Comparison of ENCODE assay signal across 1 cellular context in genomic region chr7:77536413-77537135, GRCh38.
TF ChIP-seq lines count a peak whose summit lies in the region.

No MANE protein-coding gene starts in this region.

TF ChIP-seq in HepG2, 621 proteins besides CTCF, POLR2A, EP300 and RAD21 (continued from another document and continues in another):
- TF ChIP-seq ZNF230 (CRISPR knock-in tag; IDR thresholded peaks at IDR 0.05): peak; percentile 88
- peak; percentile 60; the same call in 1 of the 2 replicates for TF ChIP-seq ZFP90 (CRISPR knock-in tag; IDR thresholded peaks at IDR 0.05; ENCODE audit: borderline replicate concordance)
- peak; percentile 71; the same call in 1 of the 2 replicates for TF ChIP-seq NRL (CRISPR knock-in tag; IDR thresholded peaks at IDR 0.05; ENCODE audit: borderline replicate concordance)
- 0 out of 2 replicates have a peak, but pooled peaks have one; percentile 35 for TF ChIP-seq ZFP36L1 (CRISPR knock-in tag; IDR thresholded peaks at IDR 0.05)
- TF ChIP-seq KLF11 (CRISPR knock-in tag; IDR thresholded peaks at IDR 0.05): peak; percentile 94
- 0 out of 2 replicates have a peak, but pooled peaks have one; percentile 28 for TF ChIP-seq ZNF564 (CRISPR knock-in tag; IDR thresholded peaks at IDR 0.05)
- no peak for TF ChIP-seq SMYD3 (CRISPR knock-in tag; IDR thresholded peaks at IDR 0.05)
- TF ChIP-seq ZFP62 (CRISPR knock-in tag; IDR thresholded peaks at IDR 0.05): 0 out of 2 replicates have a peak, but pooled peaks have one; percentile 40
- TF ChIP-seq, protein P1, sequence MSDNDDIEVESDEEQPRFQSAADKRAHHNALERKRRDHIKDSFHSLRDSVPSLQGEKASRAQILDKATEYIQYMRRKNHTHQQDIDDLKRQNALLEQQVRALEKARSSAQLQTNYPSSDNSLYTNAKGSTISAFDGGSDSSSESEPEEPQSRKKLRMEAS (IDR thresholded peaks at IDR 0.05): peak; percentile 51
- peak; percentile 42; the same call in 1 of the 2 replicates for TF ChIP-seq ZNF563 (CRISPR knock-in tag; IDR thresholded peaks at IDR 0.05)
- TF ChIP-seq, protein P2, sequence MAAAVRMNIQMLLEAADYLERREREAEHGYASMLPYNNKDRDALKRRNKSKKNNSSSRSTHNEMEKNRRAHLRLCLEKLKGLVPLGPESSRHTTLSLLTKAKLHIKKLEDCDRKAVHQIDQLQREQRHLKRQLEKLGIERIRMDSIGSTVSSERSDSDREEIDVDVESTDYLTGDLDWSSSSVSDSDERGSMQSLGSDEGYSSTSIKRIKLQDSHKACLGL (CRISPR knock-in tag; IDR thresholded peaks at IDR 0.05): no peak
- no peak for TF ChIP-seq SP1 (IDR thresholded peaks at IDR 0.05)
- peak; percentile 88 for TF ChIP-seq SP1 (CRISPR knock-in tag; IDR thresholded peaks at IDR 0.05)
- TF ChIP-seq ZMYM3 (CRISPR knock-in tag; IDR thresholded peaks at IDR 0.05): peak; percentile 16; the same call in 1 of the 2 replicates
- TF ChIP-seq SRY (CRISPR knock-in tag; IDR thresholded peaks at IDR 0.05): no peak
- peak; percentile 18; the same call in 1 of the 2 replicates for TF ChIP-seq ZNF768 (CRISPR knock-in tag; IDR thresholded peaks at IDR 0.05)
- TF ChIP-seq POLR2AphosphoS5 (IDR thresholded peaks at IDR 0.05; ENCODE audit: low read depth, low read length): peak; percentile 98
- 0 out of 2 replicates have a peak, but pooled peaks have one; percentile 35 for TF ChIP-seq ZNF33B (CRISPR knock-in tag; IDR thresholded peaks at IDR 0.05)
- TF ChIP-seq, protein P3, sequence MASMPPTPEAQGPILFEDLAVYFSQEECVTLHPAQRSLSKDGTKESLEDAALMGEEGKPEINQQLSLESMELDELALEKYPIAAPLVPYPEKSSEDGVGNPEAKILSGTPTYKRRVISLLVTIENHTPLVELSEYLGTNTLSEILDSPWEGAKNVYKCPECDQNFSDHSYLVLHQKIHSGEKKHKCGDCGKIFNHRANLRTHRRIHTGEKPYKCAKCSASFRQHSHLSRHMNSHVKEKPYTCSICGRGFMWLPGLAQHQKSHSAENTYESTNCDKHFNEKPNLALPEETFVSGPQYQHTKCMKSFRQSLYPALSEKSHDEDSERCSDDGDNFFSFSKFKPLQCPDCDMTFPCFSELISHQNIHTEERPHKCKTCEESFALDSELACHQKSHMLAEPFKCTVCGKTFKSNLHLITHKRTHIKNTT (CRISPR knock-in tag; IDR thresholded peaks at IDR 0.05): no peak
- peak; percentile 90 for TF ChIP-seq ERF (CRISPR knock-in tag; IDR thresholded peaks at IDR 0.05)
- TF ChIP-seq MXI1 (IDR thresholded peaks at IDR 0.05; ENCODE audit: borderline replicate concordance, low read depth, low read length): peak; percentile 54; the same call in 1 of the 3 replicates
- TF ChIP-seq SNAI1 (CRISPR knock-in tag; IDR thresholded peaks at IDR 0.05; ENCODE audit: borderline replicate concordance): no peak
- peak; percentile 77 for TF ChIP-seq SAP130 (CRISPR knock-in tag; IDR thresholded peaks at IDR 0.05; ENCODE audit: low read depth)
- TF ChIP-seq HNRNPUL1 (IDR thresholded peaks at IDR 0.05; ENCODE audit: low read depth, low read length): no peak
- 0 out of 2 replicates have a peak, but pooled peaks have one; percentile 50 for TF ChIP-seq ZSCAN12 (CRISPR knock-in tag; IDR thresholded peaks at IDR 0.05)
- peak; percentile 61 for TF ChIP-seq HDAC1 (CRISPR knock-in tag; IDR thresholded peaks at IDR 0.05)
- TF ChIP-seq ZNF614 (CRISPR knock-in tag; IDR thresholded peaks at IDR 0.05; ENCODE audit: borderline replicate concordance): peak; percentile 88
- peak; percentile 66 for TF ChIP-seq NFYB (CRISPR knock-in tag; IDR thresholded peaks at IDR 0.05)
- TF ChIP-seq HMGXB3 (CRISPR knock-in tag; IDR thresholded peaks at IDR 0.05; ENCODE audit: borderline replicate concordance): no peak
- peak; percentile 50 for TF ChIP-seq ZNF331 (CRISPR knock-in tag; IDR thresholded peaks at IDR 0.05)
- TF ChIP-seq TCF7L2 (IDR thresholded peaks at IDR 0.05; ENCODE audit: low read depth, low read length): no peak
- peak; percentile 63; the same call in 1 of the 2 replicates for TF ChIP-seq ATF6 (CRISPR knock-in tag; conservative IDR thresholded peaks at IDR 0.05)
- no peak for TF ChIP-seq SMC3 (IDR thresholded peaks at IDR 0.05; ENCODE audit: low read length)
- no peak for TF ChIP-seq TBX3 (IDR thresholded peaks at IDR 0.05; ENCODE audit: borderline replicate concordance)
- TF ChIP-seq, protein P4, sequence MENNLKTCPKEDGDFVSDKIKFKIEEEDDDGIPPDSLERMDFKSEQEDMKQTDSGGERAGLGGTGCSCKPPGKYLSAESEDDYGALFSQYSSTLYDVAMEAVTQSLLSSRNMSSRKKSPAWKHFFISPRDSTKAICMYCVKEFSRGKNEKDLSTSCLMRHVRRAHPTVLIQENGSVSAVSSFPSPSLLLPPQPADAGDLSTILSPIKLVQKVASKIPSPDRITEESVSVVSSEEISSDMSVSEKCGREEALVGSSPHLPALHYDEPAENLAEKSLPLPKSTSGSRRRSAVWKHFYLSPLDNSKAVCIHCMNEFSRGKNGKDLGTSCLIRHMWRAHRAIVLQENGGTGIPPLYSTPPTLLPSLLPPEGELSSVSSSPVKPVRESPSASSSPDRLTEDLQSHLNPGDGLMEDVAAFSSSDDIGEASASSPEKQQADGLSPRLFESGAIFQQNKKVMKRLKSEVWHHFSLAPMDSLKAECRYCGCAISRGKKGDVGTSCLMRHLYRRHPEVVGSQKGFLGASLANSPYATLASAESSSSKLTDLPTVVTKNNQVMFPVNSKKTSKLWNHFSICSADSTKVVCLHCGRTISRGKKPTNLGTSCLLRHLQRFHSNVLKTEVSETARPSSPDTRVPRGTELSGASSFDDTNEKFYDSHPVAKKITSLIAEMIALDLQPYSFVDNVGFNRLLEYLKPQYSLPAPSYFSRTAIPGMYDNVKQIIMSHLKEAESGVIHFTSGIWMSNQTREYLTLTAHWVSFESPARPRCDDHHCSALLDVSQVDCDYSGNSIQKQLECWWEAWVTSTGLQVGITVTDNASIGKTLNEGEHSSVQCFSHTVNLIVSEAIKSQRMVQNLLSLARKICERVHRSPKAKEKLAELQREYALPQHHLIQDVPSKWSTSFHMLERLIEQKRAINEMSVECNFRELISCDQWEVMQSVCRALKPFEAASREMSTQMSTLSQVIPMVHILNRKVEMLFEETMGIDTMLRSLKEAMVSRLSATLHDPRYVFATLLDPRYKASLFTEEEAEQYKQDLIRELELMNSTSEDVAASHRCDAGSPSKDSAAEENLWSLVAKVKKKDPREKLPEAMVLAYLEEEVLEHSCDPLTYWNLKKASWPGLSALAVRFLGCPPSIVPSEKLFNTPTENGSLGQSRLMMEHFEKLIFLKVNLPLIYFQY (CRISPR knock-in tag; IDR thresholded peaks at IDR 0.05; ENCODE audit: borderline replicate concordance): peak; percentile 95
- peak; percentile 70; the same call in 1 of the 2 replicates for TF ChIP-seq NFKB2 (CRISPR knock-in tag; IDR thresholded peaks at IDR 0.05; ENCODE audit: borderline replicate concordance)
- no peak for TF ChIP-seq ZNF569 (CRISPR knock-in tag; IDR thresholded peaks at IDR 0.05; ENCODE audit: borderline replicate concordance)
- TF ChIP-seq ZNF350 (CRISPR knock-in tag; IDR thresholded peaks at IDR 0.05; ENCODE audit: borderline replicate concordance, low read depth): peak; percentile 88
- no peak for TF ChIP-seq PCBP2 (optimal IDR thresholded peaks at IDR 0.05; ENCODE audit: low read depth, low read length, poor library complexity, severe bottlenecking)
- TF ChIP-seq EEA1 (CRISPR knock-in tag; IDR thresholded peaks at IDR 0.05; ENCODE audit: borderline replicate concordance): peak; percentile 77; the same call in 1 of the 2 replicates
- TF ChIP-seq SKI (IDR thresholded peaks at IDR 0.05; ENCODE audit: partially characterized antibody): peak; percentile 14
- no peak for TF ChIP-seq ZNF530 (CRISPR knock-in tag; IDR thresholded peaks at IDR 0.05; ENCODE audit: low read depth)
- 0 out of 2 replicates have a peak, but pooled peaks have one; percentile 76 for TF ChIP-seq ZSCAN31 (CRISPR knock-in tag; IDR thresholded peaks at IDR 0.05; ENCODE audit: low read depth)
- TF ChIP-seq ARNT (IDR thresholded peaks at IDR 0.05): no peak
- TF ChIP-seq ZNF883 (CRISPR knock-in tag; IDR thresholded peaks at IDR 0.05; ENCODE audit: not compliant biosample characterization): peak; percentile 46
- TF ChIP-seq ZNF678 (CRISPR knock-in tag; IDR thresholded peaks at IDR 0.05): 0 out of 2 replicates have a peak, but pooled peaks have one; percentile 37
- peak; percentile 29 for TF ChIP-seq SRSF1 (optimal IDR thresholded peaks at IDR 0.05; ENCODE audit: low read depth, low read length)
- TF ChIP-seq KAT8 (CRISPR knock-in tag; IDR thresholded peaks at IDR 0.05): peak; percentile 88
- peak; percentile 52; the same call in 1 of the 2 replicates for TF ChIP-seq ZFY (CRISPR knock-in tag; IDR thresholded peaks at IDR 0.05)
- 0 out of 2 replicates have a peak, but pooled peaks have one; percentile 48 for TF ChIP-seq ZNF713 (CRISPR knock-in tag; IDR thresholded peaks at IDR 0.05)
- TF ChIP-seq ATF7 (IDR thresholded peaks at IDR 0.05): no peak
- no peak for TF ChIP-seq ATF7 (CRISPR knock-in tag; IDR thresholded peaks at IDR 0.05)
- TF ChIP-seq PITX1 (CRISPR knock-in tag; IDR thresholded peaks at IDR 0.05): no peak
- TF ChIP-seq ZFP36L2 (CRISPR knock-in tag; IDR thresholded peaks at IDR 0.05): no peak
- peak; percentile 83 for TF ChIP-seq PHF8 (CRISPR knock-in tag; IDR thresholded peaks at IDR 0.05)
- no peak for TF ChIP-seq ZNF577 (CRISPR knock-in tag; IDR thresholded peaks at IDR 0.05; ENCODE audit: borderline replicate concordance, low read depth)
- TF ChIP-seq ISL2 (CRISPR knock-in tag; IDR thresholded peaks at IDR 0.05): peak; percentile 62; the same call in 1 of the 2 replicates
- TF ChIP-seq ARID4A (CRISPR knock-in tag; IDR thresholded peaks at IDR 0.05; ENCODE audit: borderline replicate concordance): peak; percentile 69; the same call in 1 of the 2 replicates
